ENCODE assay signal across 8 cellular contexts in genomic region chr6:43667245-43668150, GRCh38.
DNase-seq lines count a peak whose midpoint lies in the region; ATAC-seq lines count a peak whose summit lies in the region.

No MANE protein-coding gene starts in this region.

- peak; percentile 51 for ATAC-seq in HG03045 (IDR thresholded peaks at IDR 0.05; ENCODE audit: unreplicated experiment)
- ATAC-seq in HG03520 (IDR thresholded peaks at IDR 0.05; ENCODE audit: unreplicated experiment) = no peak

- DNase-seq in DMS53 treated with DMSO at 0.1 percent for 48 hours (lab: John Stamatoyannopoulos, UW; ENCODE audit: unreplicated experiment) (peak; percentile 61), NCI-H345 (lab: John Stamatoyannopoulos, UW) (peak; percentile 86), cerebellar cortex (ENCODE audit: low spot score) (peak; percentile 88), kidney glomerular epithelial cell (lab: John Stamatoyannopoulos, UW) (peak; percentile 80)
- DNase-seq in activated CD4-positive, CD25-positive, alpha-beta regulatory T cell treated with anti-CD3 and anti-CD28 coated beads, Interleukin-2, amount 50 U/mL, for 72 hours = peak; percentile 88
- peak; percentile 85 for DNase-seq in stimulated activated CD4-positive, alpha-beta T cell treated with anti-CD3 and anti-CD28 coated beads, Interleukin-1b, Interleukin-23, amount 100 ng/mL, for 48 hours
